ENCODE assay signal across 22 cellular contexts in the genomic region with DNA sequence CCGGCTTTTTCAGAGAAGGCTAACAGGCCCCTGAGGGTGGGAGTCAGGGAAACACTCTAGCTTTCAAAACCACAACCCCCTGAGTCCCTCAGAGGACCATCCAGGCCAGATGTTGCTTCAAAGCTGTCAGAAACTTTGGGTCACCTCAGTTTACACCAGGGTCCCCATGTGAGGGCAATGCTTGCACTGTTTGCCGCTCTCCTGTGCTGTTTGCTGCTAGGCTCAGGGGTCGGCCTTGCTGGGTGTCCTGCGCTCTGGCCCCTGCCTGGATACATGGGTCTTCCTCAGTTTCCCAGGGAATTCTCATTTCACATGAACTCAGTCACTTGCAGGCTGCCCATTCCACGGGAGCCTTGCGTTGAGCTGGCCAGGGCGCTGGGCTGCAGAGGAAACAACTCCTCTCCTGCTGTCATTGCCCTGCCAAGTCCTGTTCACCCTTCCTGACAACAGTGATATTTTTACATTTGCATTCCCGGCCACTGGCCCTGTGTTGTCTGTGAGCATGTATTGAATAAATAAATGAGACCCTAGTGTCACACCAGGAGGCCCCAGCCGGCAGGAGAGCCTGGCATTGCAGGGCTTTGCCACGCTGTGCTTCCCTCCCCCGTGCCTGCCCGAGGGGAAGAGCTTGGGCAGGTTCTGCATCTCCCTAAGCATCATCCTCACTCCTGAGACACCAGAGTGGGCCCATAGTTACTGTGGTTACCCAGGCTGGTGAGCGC.
A peak's percentile ranks its signal among the peaks of the same experiment; 100 is the strongest.
DNase-seq lines count a peak whose midpoint lies in the region; ATAC-seq and TF ChIP-seq lines count a peak whose summit lies in the region.
"Had no signal": no experiment of that assay in that cellular context is flagged by ENCODE, and none has a peak within 500 bp of the region (broad histone marks: within the 10 kb centered on the region; RNA-seq: fewer than 3 reads in every experiment).

No MANE protein-coding gene starts in this region.

- DNase-seq in SK-N-SH (peak; percentile 7), endodermal cell (peak; percentile 31), progenitor cell of endocrine pancreas (ENCODE audit: low spot score, unreplicated experiment) (peak; percentile 8)
- DNase-seq in stimulated activated naive B cell treated with anti-CD40 and anti-IgM and Interleukin-4, amounts not matched to agents 10 μg/mL and 1 μg/mL and 100 μg/mL, for 72 hours = no peak
- no peak for DNase-seq in activated CD8-positive, alpha-beta T cell treated with anti-CD3 and anti-CD28 coated beads for 36 hours
- DNase-seq: ACHN, C1 segment of cervical spinal cord, NCI-H1694, NCI-H2081, NCI-H2171, NCI-H524 treated with DMSO at 0.1 percent for 48 hours, NCI-H82, SJCRH30 had no signal

- H3K9ac ChIP-seq in SK-N-SH (no peak overlapping the region), BLaER1 (peak overlapping the region; percentile 56; the same call in 1 of the 2 replicates), endodermal cell (ENCODE audit: extremely low read depth, low read length, poor library complexity, severe bottlenecking) (no peak overlapping the region)

- no peaks in the 10 kb centered on the region for H4K20me1 ChIP-seq in SK-N-SH (ENCODE audit: insufficient read depth)
- no peaks in the 10 kb centered on the region for H4K20me1 ChIP-seq in BLaER1

- TF ChIP-seq RAD21 in SK-N-SH (IDR thresholded peaks at IDR 0.05; ENCODE audit: low read length) = no peak

- H3K27me3 ChIP-seq in SK-N-SH (ENCODE audit: insufficient read depth) (no peaks in the 10 kb centered on the region), BLaER1 (no peaks in the 10 kb centered on the region), endodermal cell (ENCODE audit: control insufficient read depth, insufficient read depth, low read length, poor library complexity, severe bottlenecking) (no peaks in the 10 kb centered on the region)

- no peaks in the 10 kb centered on the region for H3K9me2 ChIP-seq in SK-N-SH

- H3K27ac Mint-ChIP-seq in endodermal cell (no peak overlapping the region), progenitor cell of endocrine pancreas (no peak overlapping the region)
- no peak overlapping the region for H3K27ac Mint-ChIP-seq in stimulated activated naive B cell treated with anti-CD40 and anti-IgM and Interleukin-4, amounts not matched to agents 10 μg/mL and 1 μg/mL and 100 μg/mL, for 72 hours
- no peak overlapping the region for H3K27ac Mint-ChIP-seq in activated CD8-positive, alpha-beta T cell treated with anti-CD3 and anti-CD28 coated beads for 36 hours
- H3K27ac Mint-ChIP-seq: CD8-positive, alpha-beta T cell; GM23338; IgD-negative memory B cell had no signal

- H3K4me3 ChIP-seq in SK-N-SH (ENCODE audit: low read depth in 2 of 2, low read length in 1 of 2) (no peak overlapping the region), BLaER1 (peak overlapping the region; percentile 0; the same call in 1 of the 2 replicates), endodermal cell (ENCODE audit: low read length) (no peak overlapping the region)
- H3K4me3 ChIP-seq: GM23338, SJCRH30 had no signal

- H3K36me3 ChIP-seq in SK-N-SH (replicated peaks in 1 of 2; ENCODE audit: control insufficient read depth in 1 of 2, insufficient read depth in 2 of 2, low read length in 1 of 2) (no peaks in the 10 kb centered on the region), BLaER1 (no peaks in the 10 kb centered on the region), endodermal cell (ENCODE audit: control insufficient read depth, insufficient read depth, low read length) (no peaks in the 10 kb centered on the region)
- H3K36me3 ChIP-seq: SJCRH30 had no signal

- no peak overlapping the region for H3K4me3 Mint-ChIP-seq in endodermal cell
- no peak overlapping the region for H3K4me3 Mint-ChIP-seq in progenitor cell of endocrine pancreas (ENCODE audit: low read depth)
- H3K4me3 Mint-ChIP-seq in stimulated activated naive B cell treated with anti-CD40 and anti-IgM and Interleukin-4, amounts not matched to agents 10 μg/mL and 1 μg/mL and 100 μg/mL, for 72 hours = no peak overlapping the region
- H3K4me3 Mint-ChIP-seq in activated CD8-positive, alpha-beta T cell treated with anti-CD3 and anti-CD28 coated beads for 36 hours = no peak overlapping the region
- H3K4me3 Mint-ChIP-seq: CD8-positive, alpha-beta T cell; GM23338; IgD-negative memory B cell had no signal

- H3K36me3 Mint-ChIP-seq in endodermal cell (ENCODE audit: low read depth) = no peaks in the 10 kb centered on the region
- H3K36me3 Mint-ChIP-seq in progenitor cell of endocrine pancreas (ENCODE audit: insufficient read depth) = no peaks in the 10 kb centered on the region
- H3K36me3 Mint-ChIP-seq in stimulated activated naive B cell treated with anti-CD40 and anti-IgM and Interleukin-4, amounts not matched to agents 10 μg/mL and 1 μg/mL and 100 μg/mL, for 72 hours = peaks cover 0 to 1% of the 10 kb centered on the region in 2 donors
- no peaks in the 10 kb centered on the region for H3K36me3 Mint-ChIP-seq in activated CD8-positive, alpha-beta T cell treated with anti-CD3 and anti-CD28 coated beads for 36 hours (ENCODE audit: low read depth)
- H3K36me3 Mint-ChIP-seq: CD8-positive, alpha-beta T cell; IgD-negative memory B cell had no signal

- H3F3A ChIP-seq in SK-N-SH (replicated peaks; ENCODE audit: insufficient read depth) = no peaks in the 10 kb centered on the region

- H3K27ac ChIP-seq in SK-N-SH (ENCODE audit: low read depth in 2 of 2, low read length in 1 of 2) (no peak overlapping the region), BLaER1 (peak overlapping the region; percentile 77), endodermal cell (ENCODE audit: low read depth, low read length) (no peak overlapping the region)
- H3K27ac ChIP-seq: 22Rv1, SJCRH30 had no signal

- 46% methylated on average over 11 of the region's 13 CpGs for WGBS in SK-N-SH (ENCODE audit: low lambda C conversion rate)
- 78 to 83% methylated on average over 9 to 13 of the region's 13 CpGs for WGBS in endodermal cell (ENCODE audit: insufficient coverage in 1 of 2, insufficient read length in 1 of 2), 2 experiments

- peaks cover 2% of the 10 kb centered on the region for H3K4me1 Mint-ChIP-seq in endodermal cell
- H3K4me1 Mint-ChIP-seq in progenitor cell of endocrine pancreas (ENCODE audit: low read depth) = peaks cover 9% of the 10 kb centered on the region
- peaks cover 4 to 8% of the 10 kb centered on the region in 2 donors for H3K4me1 Mint-ChIP-seq in stimulated activated naive B cell treated with anti-CD40 and anti-IgM and Interleukin-4, amounts not matched to agents 10 μg/mL and 1 μg/mL and 100 μg/mL, for 72 hours
- H3K4me1 Mint-ChIP-seq in activated CD8-positive, alpha-beta T cell treated with anti-CD3 and anti-CD28 coated beads for 36 hours (ENCODE audit: low read depth) = no peaks in the 10 kb centered on the region
- H3K4me1 Mint-ChIP-seq: IgD-negative memory B cell had no signal

- H3K27me3 Mint-ChIP-seq in endodermal cell (ENCODE audit: insufficient read depth) (peaks cover 2% of the 10 kb centered on the region), progenitor cell of endocrine pancreas (peaks cover 17% of the 10 kb centered on the region)
- H3K27me3 Mint-ChIP-seq in stimulated activated naive B cell treated with anti-CD40 and anti-IgM and Interleukin-4, amounts not matched to agents 10 μg/mL and 1 μg/mL and 100 μg/mL, for 72 hours = peaks cover 6 to 12% of the 10 kb centered on the region in 2 donors
- no peaks in the 10 kb centered on the region for H3K27me3 Mint-ChIP-seq in activated CD8-positive, alpha-beta T cell treated with anti-CD3 and anti-CD28 coated beads for 36 hours

- H3K9me3 ChIP-seq in SK-N-SH = no peaks in the 10 kb centered on the region
- no peaks in the 10 kb centered on the region for H3K9me3 ChIP-seq in BLaER1
- no peaks in the 10 kb centered on the region for H3K9me3 ChIP-seq in endodermal cell (ENCODE audit: control insufficient read depth, low read length)
- H3K9me3 ChIP-seq: SJCRH30 had no signal

- CTCF ChIA-PET in SK-N-SH (lab: Yijun Ruan, JAX) = interaction anchor here (0.7 kb wide), 1 partner anchor 17 kb away, joined by 3 read pairs; no protein-coding TSS in a partner anchor
- CTCF ChIA-PET in activated CD8-positive, alpha-beta T cell treated with anti-CD3 and anti-CD28 coated beads for 36 hours (lab: Charles Lee) = no interaction called here

- H2AFZ ChIP-seq in SK-N-SH (ENCODE audit: low read depth) = no peak overlapping the region
- H2AFZ ChIP-seq: GM23338 had no signal

- H3K9me3 Mint-ChIP-seq in endodermal cell (no peaks in the 10 kb centered on the region), progenitor cell of endocrine pancreas (ENCODE audit: low read depth) (no peaks in the 10 kb centered on the region)
- H3K9me3 Mint-ChIP-seq in stimulated activated naive B cell treated with anti-CD40 and anti-IgM and Interleukin-4, amounts not matched to agents 10 μg/mL and 1 μg/mL and 100 μg/mL, for 72 hours = no peaks in the 10 kb centered on the region
- H3K9me3 Mint-ChIP-seq in activated CD8-positive, alpha-beta T cell treated with anti-CD3 and anti-CD28 coated beads for 36 hours = no peaks in the 10 kb centered on the region
- H3K9me3 Mint-ChIP-seq: CD8-positive, alpha-beta T cell; GM23338; IgD-negative memory B cell had no signal

- H3K4me2 ChIP-seq in SK-N-SH (no peak overlapping the region), BLaER1 (peak overlapping the region; percentile 79)
- H3K4me2 ChIP-seq: GM23338 had no signal

- POLR2A ChIA-PET in SK-N-SH (lab: Yijun Ruan, JAX) = no interaction called here
- POLR2A ChIA-PET in activated CD8-positive, alpha-beta T cell treated with anti-CD3 and anti-CD28 coated beads for 36 hours (lab: Charles Lee) = no interaction called here

- H3K4me1 ChIP-seq in SK-N-SH (ENCODE audit: control insufficient read depth in 1 of 2, insufficient read depth in 2 of 2, low read depth in 1 of 2, low read length in 1 of 2) (peaks cover 0 to 38% of the 10 kb centered on the region in 2 experiments; a peak in 1 of 4 replicates), BLaER1 (peaks cover 68% of the 10 kb centered on the region), endodermal cell (ENCODE audit: control insufficient read depth, insufficient read depth, low read length) (no peaks in the 10 kb centered on the region)
- H3K4me1 ChIP-seq: SJCRH30 had no signal

- no peak for ATAC-seq in SK-N-SH treated with all-trans-retinoic acid at 6 μM for 48 hours
- no peak for ATAC-seq in HG02571 (IDR thresholded peaks at IDR 0.05; ENCODE audit: unreplicated experiment)
- no peak for ATAC-seq in stimulated activated naive B cell treated with anti-CD40 and anti-IgM and Interleukin-4, amounts not matched to agents 10 μg/mL and 1 μg/mL and 100 μg/mL, for 72 hours (replicated peaks)
- ATAC-seq in activated CD8-positive, alpha-beta T cell treated with anti-CD3 and anti-CD28 coated beads for 36 hours = no peak
- ATAC-seq: CD8-positive, alpha-beta T cell; GM23338; HCT116; Panc1 had no signal

- TF ChIP-seq CTCF in SK-N-SH (IDR thresholded peaks at IDR 0.05) = no peak
- no peak for TF ChIP-seq CTCF in endodermal cell (conservative IDR thresholded peaks at IDR 0.05)
- TF ChIP-seq CTCF in progenitor cell of endocrine pancreas (IDR thresholded peaks at IDR 0.05; ENCODE audit: unreplicated experiment) = no peak
- TF ChIP-seq CTCF in activated CD8-positive, alpha-beta T cell treated with anti-CD3 and anti-CD28 coated beads for 36 hours (IDR thresholded peaks at IDR 0.05) = no peak

- H3K79me2 ChIP-seq in SK-N-SH (ENCODE audit: insufficient read depth) = no peaks in the 10 kb centered on the region

- no peak for TF ChIP-seq EP300 in SK-N-SH (IDR thresholded peaks at IDR 0.05; ENCODE audit: borderline replicate concordance in 1 of 2, low read depth in 1 of 2, low read length in 1 of 2)

- intact Hi-C loops in activated CD8-positive, alpha-beta T cell treated with anti-CD3 and anti-CD28 coated beads for 36 hours (cut with micrococcal nuclease) = no loop called here

Comparison
In these comparisons a context has a peak if more than half of its experiments do, and no peak if none do; other contexts are left out.
1. DNase-seq: peak in SK-N-SH (single experiment), endodermal cell (single experiment) and progenitor cell of endocrine pancreas (single experiment); none in stimulated activated naive B cell treated with anti-CD40 and anti-IgM and Interleukin-4, amounts not matched to agents 10 μg/mL and 1 μg/mL and 100 μg/mL, for 72 hours (single experiment) and activated CD8-positive, alpha-beta T cell treated with anti-CD3 and anti-CD28 coated beads for 36 hours (single experiment).